In genomic region chr3:149970716-149971402, GRCh38 we compare ENCODE assay signal across 8 cellular contexts. TPM values are rescaled to one million over a fixed set of nuclear protein-coding genes. Genes with fewer than 3 reads are reported as not detected.
DNase-seq lines count a peak whose midpoint lies in the region; ATAC-seq and TF ChIP-seq lines count a peak whose summit lies in the region.

Gene PFN2 (minus strand): TSS chr3:149970895. CDS start chr3:149970856, 39 bp downstream.

- peak within 1 kb of the TSS; percentile 55 to 68 for H3K27ac Mint-ChIP-seq in T-cell

- H3K4me1 Mint-ChIP-seq in T-cell: peaks cover 21 to 26% (median 25%) of the 10 kb centered on the region in 3 donors

- intact Hi-C loops in ascending aorta (cut with DNase I): loop anchor here (1.0 to 5.0 kb wide), 4 partner anchors 159 to 437 kb away; partner anchors contain the start of genes RNF13 and TSC22D2
- intact Hi-C loops in uterus (cut with DNase I; ENCODE audit: low total_unique reads): no loop called here

- H3K9ac ChIP-seq in GM23248 (peak within 1 kb of the TSS; percentile 95), Loucy (ENCODE audit: low read depth, low read length, poor library complexity, severe bottlenecking) (peak within 1 kb of the TSS; percentile 65)

- POLR2A ChIA-PET in T-cell (lab: Charles Lee): no interaction called here

- H2AFZ ChIP-seq in GM23248 (peak within 1 kb of the TSS; percentile 89), Loucy (ENCODE audit: low read length) (peak within 1 kb of the TSS; percentile 97)

- TF ChIP-seq POLR2A in uterus (IDR thresholded peaks at IDR 0.05): peak in 1 of 2 donors; percentile 62

- H3K4me3 ChIP-seq in GM23248 (peak within 1 kb of the TSS; percentile 92), Loucy (ENCODE audit: low read length, poor library complexity, severe bottlenecking) (peak within 1 kb of the TSS; percentile 82), ascending aorta (peak within 1 kb of the TSS; percentile 90 to 98), right atrium auricular region (peak within 1 kb of the TSS; percentile 84 to 85), uterus (peak within 1 kb of the TSS; percentile 73 to 80)

- no peaks in the 10 kb centered on the region for H3K9me3 Mint-ChIP-seq in T-cell

- H3K27ac ChIP-seq in GM23248 (peak within 1 kb of the TSS; percentile 96), ascending aorta (peak within 1 kb of the TSS; percentile 91 to 99), right atrium auricular region (peak within 1 kb of the TSS; percentile 91 to 93), uterus (peak within 1 kb of the TSS; percentile 94 to 95)

- CTCF ChIA-PET in T-cell (lab: Charles Lee): interaction anchor here in 1 of 2 donors (0.8 to 2.1 kb wide), 2 partner anchors 35 to 213 kb away, joined by 3 to 11 read pairs; no protein-coding TSS in a partner anchor

- no peaks in the 10 kb centered on the region for H3K9me3 ChIP-seq in GM23248 (ENCODE audit: low read depth)
- no peaks in the 10 kb centered on the region for H3K9me3 ChIP-seq in Loucy (ENCODE audit: insufficient read depth, low read depth, low read length)
- no peaks in the 10 kb centered on the region for H3K9me3 ChIP-seq in ascending aorta
- H3K9me3 ChIP-seq in right atrium auricular region: no peaks in the 10 kb centered on the region
- no peaks in the 10 kb centered on the region for H3K9me3 ChIP-seq in uterus

- WGBS in GM23248 (ENCODE audit: low coverage in 1 of 2, low lambda C conversion rate in 2 of 2, missing lambda C conversion rate in 2 of 2), 2 experiments: 0 to 1% methylated on average over 10 to 52 of the region's 102 CpGs

- H3K36me3 ChIP-seq in GM23248 (ENCODE audit: low read depth) (peaks cover 12% of the 10 kb centered on the region; the same call in 1 of the 2 replicates), Loucy (ENCODE audit: insufficient read depth, low read length) (no peaks in the 10 kb centered on the region), ascending aorta (peaks cover 2% of the 10 kb centered on the region in 2 donors), right atrium auricular region (no peaks in the 10 kb centered on the region), uterus (peaks cover 0 to 5% of the 10 kb centered on the region in 2 donors)

- TF ChIP-seq CTCF in Loucy (conservative IDR thresholded peaks at IDR 0.05; ENCODE audit: low read length): no peak
- TF ChIP-seq CTCF in ascending aorta (IDR thresholded peaks at IDR 0.05): no peak
- TF ChIP-seq CTCF in right atrium auricular region (IDR thresholded peaks at IDR 0.05): no peak
- TF ChIP-seq CTCF in uterus (IDR thresholded peaks at IDR 0.05): no peak

- H3K27me3 Mint-ChIP-seq in T-cell: peaks cover 16 to 21% of the 10 kb centered on the region in 2 donors

- H3K4me2 ChIP-seq in GM23248 (ENCODE audit: unreplicated experiment) (peak within 1 kb of the TSS; percentile 100), Loucy (ENCODE audit: low read depth, low read length, poor library complexity, severe bottlenecking) (peak within 1 kb of the TSS; percentile 84)

- ATAC-seq in T-cell (replicated peaks in 1 of 4): peak; percentile 68 to 74 (median 72)

- peaks cover 31% of the 10 kb centered on the region for H3K4me1 ChIP-seq in GM23248 (ENCODE audit: insufficient read depth)
- H3K4me1 ChIP-seq in Loucy (ENCODE audit: insufficient read depth, low read length, poor library complexity, severe bottlenecking): peaks cover 42% of the 10 kb centered on the region
- peaks cover 6 to 16% of the 10 kb centered on the region in 2 donors for H3K4me1 ChIP-seq in ascending aorta
- peaks cover 0 to 29% of the 10 kb centered on the region in 2 donors for H3K4me1 ChIP-seq in right atrium auricular region
- H3K4me1 ChIP-seq in uterus: peaks cover 0 to 9% of the 10 kb centered on the region in 2 donors

- DNase-seq in DMS79 (lab: John Stamatoyannopoulos, UW) (peak; percentile 64), GM23248 (peak; percentile 83), T-cell (peak; percentile 30 to 66 (median 53)), ascending aorta (ENCODE audit: low spot score in 2 of 2) (peak in 1 of 2 donors; percentile 82), right atrium auricular region (ENCODE audit: low spot score) (no peak), pulmonary artery endothelial cell (ENCODE audit: low read depth, low spot score) (no peak), uterus (peak; percentile 65 to 78)

- H4K20me1 ChIP-seq in GM23248 (ENCODE audit: insufficient read depth): no peaks in the 10 kb centered on the region
- peaks cover 19% of the 10 kb centered on the region for H4K20me1 ChIP-seq in Loucy (ENCODE audit: insufficient read depth, low read length, poor library complexity, severe bottlenecking)

- H3K9me2 ChIP-seq in GM23248 (ENCODE audit: insufficient read depth): no peaks in the 10 kb centered on the region
- no peaks in the 10 kb centered on the region for H3K9me2 ChIP-seq in Loucy (replicated peaks; ENCODE audit: low read depth, low read length)

- no peaks in the 10 kb centered on the region for H3K36me3 Mint-ChIP-seq in T-cell

- H3F3A ChIP-seq in GM23248 (ENCODE audit: insufficient read depth) (peaks cover 25% of the 10 kb centered on the region), Loucy (ENCODE audit: low read depth) (peaks cover 5% of the 10 kb centered on the region; the same call in 1 of the 2 replicates)

- H3K4me3 Mint-ChIP-seq in T-cell: peak within 1 kb of the TSS; percentile 90 to 95 (median 93)

- no peaks in the 10 kb centered on the region for H3K27me3 ChIP-seq in GM23248 (replicated peaks; ENCODE audit: insufficient read depth)
- H3K27me3 ChIP-seq in Loucy (ENCODE audit: insufficient read depth, low read length, poor library complexity, severe bottlenecking): no peaks in the 10 kb centered on the region
- H3K27me3 ChIP-seq in ascending aorta: no peaks in the 10 kb centered on the region
- no peaks in the 10 kb centered on the region for H3K27me3 ChIP-seq in right atrium auricular region
- no peaks in the 10 kb centered on the region for H3K27me3 ChIP-seq in uterus

- in situ Hi-C loops in GM23248 (cut with MboI): loop anchor here (10.0 kb wide), 1 partner anchor 214 kb away; no protein-coding TSS in a partner anchor

- H3K79me2 ChIP-seq in GM23248 (ENCODE audit: insufficient read depth) (peaks cover 61% of the 10 kb centered on the region), Loucy (ENCODE audit: insufficient read depth, low read length) (peaks cover 41% of the 10 kb centered on the region)

RNA-seq across cellular contexts. Expression of gene PFN2, which starts in this region (rescaled TPM):
- total RNA-seq in GM23248 (2014; rRNA removed; shearing (Covaris generic)): 174 and 224 TPM in 2 replicates
- 246 and 253 TPM in 2 replicates for polyA plus RNA-seq in GM23248 (2016; fragmentation: Nextera tagmentation; extraction: Ambion mirVana)
- total RNA-seq in T-cell (10 to 100 TPM in 2 of 5 donors, 1 to 10 TPM in 3; 7.4 to 12.9 (median 9.4) TPM), ascending aorta (19.3 TPM), right atrium auricular region (10 to 100 TPM; 28.1 to 29.3 TPM), pulmonary artery endothelial cell (158 and 176 TPM in 2 replicates), uterus (100 to 1,000 TPM; 106 to 206 (median 183) TPM)

Comparison
In these comparisons a context has a peak if more than half of its experiments do, and no peak if none do; other contexts are left out.
1. DNase-seq: peak in DMS79 (single experiment), GM23248 (single experiment), T-cell (34 of 34) and uterus (2 of 2); none in right atrium auricular region (single experiment) and pulmonary artery endothelial cell (single experiment).
2. Peak in every context shown above with its lines, with median percentiles within 50 percentile points of each other: H3K27ac ChIP-seq and H3K4me3 ChIP-seq.